In the genomic region with DNA sequence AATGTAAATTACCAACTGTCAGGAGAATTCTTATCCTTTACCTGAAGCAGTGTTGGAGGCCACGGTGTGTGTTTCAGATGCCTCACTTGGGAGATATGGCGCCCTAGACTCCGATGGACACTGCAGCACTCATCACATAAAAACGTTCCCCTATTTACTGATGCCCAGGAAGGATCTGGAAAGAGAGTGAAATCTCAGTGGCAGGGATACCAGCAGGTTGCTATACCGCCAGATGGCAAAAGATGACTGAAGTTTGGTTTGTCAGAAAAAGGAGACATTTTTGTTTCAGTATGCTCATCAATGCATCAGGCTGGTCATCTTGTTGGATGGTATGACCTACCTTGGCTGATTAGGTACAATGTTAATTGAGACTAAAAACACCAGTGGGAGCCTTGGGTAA, we compare ENCODE assay signal across 1 cellular context.
TF ChIP-seq lines count a peak whose summit lies in the region.

No MANE protein-coding gene starts in this region.

TF ChIP-seq in IMR-90, 13 proteins besides CTCF, POLR2A, EP300 and RAD21 (continued from another document):
- TF ChIP-seq CHD1 (IDR thresholded peaks at IDR 0.05; ENCODE audit: low read depth, low read length) (no peak), FOS (IDR thresholded peaks at IDR 0.05; ENCODE audit: low read depth, low read length) (no peak), ELK1 (IDR thresholded peaks at IDR 0.05; ENCODE audit: borderline replicate concordance, low read depth, low read length) (no peak), BHLHE40 (IDR thresholded peaks at IDR 0.05; ENCODE audit: low read depth, low read length) (no peak), RFX5 (IDR thresholded peaks at IDR 0.05; ENCODE audit: low read depth, low read length) (no peak), RCOR1 (IDR thresholded peaks at IDR 0.05; ENCODE audit: insufficient replicate concordance, low read length) (no peak), MAFK (IDR thresholded peaks at IDR 0.05; ENCODE audit: low read depth, low read length) (no peak), SMC3 (IDR thresholded peaks at IDR 0.05; ENCODE audit: low read depth, low read length) (no peak), CEBPB (IDR thresholded peaks at IDR 0.05; ENCODE audit: low read depth, low read length) (no peak), NFE2L2 (IDR thresholded peaks at IDR 0.05; ENCODE audit: low read depth, low read length) (no peak), MXI1 (IDR thresholded peaks at IDR 0.05; ENCODE audit: borderline replicate concordance, low read depth, low read length) (no peak), MAZ (IDR thresholded peaks at IDR 0.05; ENCODE audit: borderline replicate concordance, low read depth, low read length) (no peak)
